ENCODE assay signal across 8 cellular contexts in genomic region chr5:147782053-147783028, GRCh38. TPM values are rescaled to one million over a fixed set of nuclear protein-coding genes. Genes with fewer than 3 reads are reported as not detected.
DNase-seq lines count a peak whose midpoint lies in the region; ATAC-seq, FAIRE-seq and TF ChIP-seq lines count a peak whose summit lies in the region.

JAKMIP2 (minus strand) TSS chr5:147782728; CDS start chr5:147671806, 110,922 bp downstream.

- H3K9me1 ChIP-seq in endothelial cell of umbilical vein (replicated peaks; ENCODE audit: control insufficient read depth, extremely low read depth, insufficient read depth, low read length), result no peaks in the 10 kb centered on the region

- H3K27me3 ChIP-seq in endothelial cell of umbilical vein (ENCODE audit: control insufficient read depth in 2 of 2, insufficient read depth in 2 of 2, low read length in 2 of 2), result peaks cover 9 to 33% of the 10 kb centered on the region in 2 experiments

- DNase-seq in NCI-H526 (lab: John Stamatoyannopoulos, UW) (peak; percentile 95 to 98), endothelial cell of umbilical vein (ENCODE audit: low read depth, low spot score) (no peak), mucosa of descending colon (peak; percentile 54 to 80 (median 73)), UCSD-AML1 (lab: John Stamatoyannopoulos, UW; ENCODE audit: unreplicated experiment) (no peak)
- peak; percentile 93 for DNase-seq in activated CD8-positive, alpha-beta memory T cell treated with anti-CD3 and anti-CD28 coated beads, Interleukin-2, amount 10 ng/mL, durations not matched to agents 7 days and 5 days
- peak; percentile 58 to 67 for DNase-seq in stimulated activated CD8-positive, alpha-beta memory T cell treated with anti-CD3 and anti-CD28 coated beads, Interleukin-4, amount 100 ng/mL, for 1 hour (ENCODE audit: low read depth in 2 of 2, low spot score in 1 of 2)

- no peaks in the 10 kb centered on the region for H3K79me2 ChIP-seq in endothelial cell of umbilical vein (ENCODE audit: control insufficient read depth, insufficient read depth, low read length)

- no peak within 1 kb of the TSS for H3K27ac ChIP-seq in endothelial cell of umbilical vein (ENCODE audit: insufficient read depth, low read depth, low read length)

- H3K4me3 Mint-ChIP-seq in activated CD8-positive, alpha-beta memory T cell treated with anti-CD3 and anti-CD28 coated beads, Interleukin-2, amount 10 ng/mL, durations not matched to agents 7 days and 5 days, result peak within 1 kb of the TSS; percentile 93

- no peaks in the 10 kb centered on the region for H4K20me1 ChIP-seq in endothelial cell of umbilical vein (replicated peaks; ENCODE audit: control insufficient read depth, extremely low read depth, insufficient read depth, low read length)

- FAIRE-seq in endothelial cell of umbilical vein (lab: Jason Lieb, UNC), result no peak

- no peak within 1 kb of the TSS for H3K9ac ChIP-seq in endothelial cell of umbilical vein (replicated peaks; ENCODE audit: extremely low read depth, insufficient read depth, low read length)

- no peaks in the 10 kb centered on the region for H3K4me1 ChIP-seq in endothelial cell of umbilical vein (ENCODE audit: control insufficient read depth, extremely low read depth, insufficient read depth, low read length)
- no peaks in the 10 kb centered on the region for H3K4me1 ChIP-seq in mucosa of descending colon (ENCODE audit: low read depth)

- H3K27me3 Mint-ChIP-seq in activated CD8-positive, alpha-beta memory T cell treated with anti-CD3 and anti-CD28 coated beads, Interleukin-2, amount 10 ng/mL, durations not matched to agents 7 days and 5 days, result no peaks in the 10 kb centered on the region

- H3K4me2 ChIP-seq in endothelial cell of umbilical vein (ENCODE audit: insufficient read depth, low read length), result peak within 1 kb of the TSS; percentile 35

- peak within 1 kb of the TSS; percentile 94 for H3K27ac Mint-ChIP-seq in activated CD8-positive, alpha-beta memory T cell treated with anti-CD3 and anti-CD28 coated beads, Interleukin-2, amount 10 ng/mL, durations not matched to agents 7 days and 5 days

- peaks cover 3% of the 10 kb centered on the region for H3K36me3 Mint-ChIP-seq in activated CD8-positive, alpha-beta memory T cell treated with anti-CD3 and anti-CD28 coated beads, Interleukin-2, amount 10 ng/mL, durations not matched to agents 7 days and 5 days

- no peak within 1 kb of the TSS for H3K4me3 ChIP-seq in endothelial cell of umbilical vein (replicated peaks in 1 of 3; ENCODE audit: insufficient read depth in 1 of 3, low read depth in 1 of 3, low read length in 3 of 3)
- H3K4me3 ChIP-seq in mucosa of descending colon, result no peak within 1 kb of the TSS

- no TSS peak for BruUV-seq in endothelial cell of umbilical vein (replicated peaks; lab: Mats Ljungman, UMichigan)

- H3K4me1 Mint-ChIP-seq in activated CD8-positive, alpha-beta memory T cell treated with anti-CD3 and anti-CD28 coated beads, Interleukin-2, amount 10 ng/mL, durations not matched to agents 7 days and 5 days, result peaks cover 22% of the 10 kb centered on the region

- dilution Hi-C loops in endothelial cell of umbilical vein (cut with MboI; ENCODE audit: extremely low pct_ligation_motif_present, low sequenced_read_pairs), result no loop called here

- H3K9me3 ChIP-seq in endothelial cell of umbilical vein (replicated peaks; ENCODE audit: control insufficient read depth, insufficient read depth, low read length) (no peaks in the 10 kb centered on the region), mucosa of descending colon (no peaks in the 10 kb centered on the region)

- H3K36me3 ChIP-seq in endothelial cell of umbilical vein (ENCODE audit: control insufficient read depth in 2 of 2, extremely low read depth in 1 of 2, insufficient read depth in 2 of 2, low read length in 2 of 2) (no peaks in the 10 kb centered on the region), mucosa of descending colon (ENCODE audit: low read depth) (no peaks in the 10 kb centered on the region)

- no peak for TF ChIP-seq POLR2A in endothelial cell of umbilical vein (IDR thresholded peaks at IDR 0.05; ENCODE audit: low read depth, low read length)

- POLR2A ChIA-PET in endothelial cell of umbilical vein (lab: Charles Lee), result interaction anchor here (0.7 kb wide), 1 partner anchor 486 kb away, joined by 3 read pairs; no protein-coding TSS in a partner anchor

- ATAC-seq in GM18873 (IDR thresholded peaks at IDR 0.05; ENCODE audit: low FRiP score, unreplicated experiment), result peak; percentile 90
- peak; percentile 52 for ATAC-seq in HG03439 (IDR thresholded peaks at IDR 0.05; ENCODE audit: unreplicated experiment)
- peak; percentile 97 for ATAC-seq in activated CD8-positive, alpha-beta memory T cell treated with anti-CD3 and anti-CD28 coated beads, Interleukin-2, amount 10 ng/mL, durations not matched to agents 7 days and 5 days
- peak; percentile 94 for ATAC-seq in mucosa of descending colon

- TF ChIP-seq CTCF in endothelial cell of umbilical vein (IDR thresholded peaks at IDR 0.05; ENCODE audit: extremely low read depth in 1 of 2, insufficient read depth in 1 of 2, low read depth in 1 of 2, low read length in 2 of 2) (no peak), mucosa of descending colon (IDR thresholded peaks at IDR 0.05) (no peak)

- intact Hi-C loops in endothelial cell of umbilical vein (cut with micrococcal nuclease) (no loop called here), mucosa of descending colon (cut with DNase I, micrococcal nuclease) (no loop called here)

- CTCF ChIA-PET in activated CD8-positive, alpha-beta memory T cell treated with anti-CD3 and anti-CD28 coated beads, Interleukin-2, amount 10 ng/mL, durations not matched to agents 7 days and 5 days (lab: Charles Lee), result interaction anchor here (0.7 to 1.1 kb wide), 5 partner anchors 23 to 154 kb away, joined by 3 to 5 read pairs (median 3); no protein-coding TSS in a partner anchor
- CTCF ChIA-PET in endothelial cell of umbilical vein (lab: Charles Lee), result no interaction called here

- peak within 1 kb of the TSS; percentile 48 for H2AFZ ChIP-seq in endothelial cell of umbilical vein (ENCODE audit: low read depth, low read length)

- H3K9me3 Mint-ChIP-seq in activated CD8-positive, alpha-beta memory T cell treated with anti-CD3 and anti-CD28 coated beads, Interleukin-2, amount 10 ng/mL, durations not matched to agents 7 days and 5 days (ENCODE audit: low read depth), result no peaks in the 10 kb centered on the region

TF ChIP-seq in endothelial cell of umbilical vein, 7 proteins besides CTCF, POLR2A, EP300 and RAD21:
- TF ChIP-seq MYC (IDR thresholded peaks at IDR 0.05; ENCODE audit: low read depth, low read length) (no peak), JUN (IDR thresholded peaks at IDR 0.05; ENCODE audit: borderline replicate concordance, insufficient read depth, insufficient read length, low read depth) (no peak), EZH2 (IDR thresholded peaks at IDR 0.05; ENCODE audit: borderline replicate concordance, low read depth, low read length, severe bottlenecking) (no peak), FOS (IDR thresholded peaks at IDR 0.05; ENCODE audit: borderline replicate concordance, insufficient read depth, low read length) (no peak), GATA2 (IDR thresholded peaks at IDR 0.05; ENCODE audit: insufficient read depth, insufficient read length, low read depth, low read length) (no peak), MAX (IDR thresholded peaks at IDR 0.05; ENCODE audit: insufficient read depth, insufficient read length) (no peak), POLR2AphosphoS5 (IDR thresholded peaks at IDR 0.05; ENCODE audit: insufficient read depth, low read depth, low read length) (no peak)

RNA-seq across cellular contexts. Expression of gene JAKMIP2, which starts in this region (rescaled TPM):
- total RNA-seq in activated CD8-positive, alpha-beta memory T cell treated with anti-CD3 and anti-CD28 coated beads, Interleukin-2, amount 10 ng/mL, durations not matched to agents 7 days and 5 days, result 1 to 10 TPM; 5.2 to 6.1 TPM
- not detected in 2 replicates for total RNA-seq in endothelial cell of umbilical vein
- polyA plus RNA-seq in endothelial cell of umbilical vein, result not detected in 2 replicates
- 0.05 TPM in 1 of 2 replicates, not detected in the other for polyA plus RNA-seq in endothelial cell of umbilical vein (2011; cell fraction: cytosol; rRNA removed)
- polyA plus RNA-seq in endothelial cell of umbilical vein (2011; cell fraction: nucleus; rRNA removed), result not detected in 2 replicates
- polyA plus RNA-seq in endothelial cell of umbilical vein (2012), result 0.05 TPM in 1 of 2 replicates, not detected in the other
- 1.1 TPM in 1 of 2 replicates, not detected in the other for polyA minus RNA-seq in endothelial cell of umbilical vein
- polyA minus RNA-seq in endothelial cell of umbilical vein (2011; cell fraction: cytosol; rRNA and poly(A)+ RNA removed), result not detected
- polyA minus RNA-seq in endothelial cell of umbilical vein (2011; cell fraction: nucleus; rRNA and poly(A)+ RNA removed), result not detected in 2 replicates
- total RNA-seq in mucosa of descending colon, result 1 to 10 TPM in 2 of 3 donors, under 1 TPM in 1; 0.90 to 9.0 (median 2.0) TPM

Comparison
In these comparisons a context has a peak if more than half of its experiments do, and no peak if none do; other contexts are left out.
1. DNase-seq: peak in NCI-H526 (2 of 2), activated CD8-positive, alpha-beta memory T cell treated with anti-CD3 and anti-CD28 coated beads, Interleukin-2, amount 10 ng/mL, durations not matched to agents 7 days and 5 days (single experiment), mucosa of descending colon (3 of 3) and stimulated activated CD8-positive, alpha-beta memory T cell treated with anti-CD3 and anti-CD28 coated beads, Interleukin-4, amount 100 ng/mL, for 1 hour (2 of 2); none in endothelial cell of umbilical vein (single experiment) and UCSD-AML1 (single experiment).
2. Peak in every context shown above with its lines, with median percentiles within 50 percentile points of each other: ATAC-seq.